ENCODE assay signal across 1 cellular context in the genomic region with DNA sequence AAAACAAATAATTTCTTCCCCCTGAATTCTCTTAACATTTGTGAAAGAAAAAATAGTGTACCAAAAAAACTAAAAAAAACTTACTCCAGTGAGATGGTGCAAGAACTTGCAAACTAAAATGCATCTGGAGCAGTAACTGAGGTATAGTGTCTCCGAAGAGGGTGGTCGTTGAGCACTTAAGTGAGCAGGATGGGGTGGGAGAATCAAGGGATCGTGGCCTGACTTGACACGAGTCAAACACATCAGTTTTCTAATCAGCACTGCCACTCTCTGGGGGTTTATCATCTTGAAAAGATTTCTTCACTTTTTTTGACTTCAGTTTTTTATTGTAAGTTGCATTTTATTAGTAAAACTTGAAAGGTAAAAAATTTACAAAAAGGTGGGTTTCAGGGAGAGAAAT.
A peak's percentile ranks its signal among the peaks of the same experiment; 100 is the strongest.
TF ChIP-seq lines count a peak whose summit lies in the region.

No MANE protein-coding gene starts in this region.

TF ChIP-seq in K562, 482 proteins besides CTCF, POLR2A, EP300 and RAD21 (continued from another document):
- TF ChIP-seq NFRKB (IDR thresholded peaks at IDR 0.05; ENCODE audit: low read depth) (no peak), SUPT5H (IDR thresholded peaks at IDR 0.05) (0 out of 2 replicates have a peak, but pooled peaks have one; percentile 5), ZNF589 (CRISPR knock-in tag; IDR thresholded peaks at IDR 0.05; ENCODE audit: low read depth) (no peak), MYBL2 (IDR thresholded peaks at IDR 0.05; ENCODE audit: low read depth) (0 out of 2 replicates have a peak, but pooled peaks have one; percentile 4), MYBL2 (CRISPR knock-in tag; IDR thresholded peaks at IDR 0.05; ENCODE audit: borderline replicate concordance) (no peak), DPF2 (IDR thresholded peaks at IDR 0.05) (0 out of 2 replicates have a peak, but pooled peaks have one; percentile 20), MEIS2 (IDR thresholded peaks at IDR 0.05; ENCODE audit: partially characterized antibody) (peak; percentile 16), CC2D1A (IDR thresholded peaks at IDR 0.05) (peak; percentile 28; the same call in 1 of the 2 replicates)
- TF ChIP-seq, protein P1, sequence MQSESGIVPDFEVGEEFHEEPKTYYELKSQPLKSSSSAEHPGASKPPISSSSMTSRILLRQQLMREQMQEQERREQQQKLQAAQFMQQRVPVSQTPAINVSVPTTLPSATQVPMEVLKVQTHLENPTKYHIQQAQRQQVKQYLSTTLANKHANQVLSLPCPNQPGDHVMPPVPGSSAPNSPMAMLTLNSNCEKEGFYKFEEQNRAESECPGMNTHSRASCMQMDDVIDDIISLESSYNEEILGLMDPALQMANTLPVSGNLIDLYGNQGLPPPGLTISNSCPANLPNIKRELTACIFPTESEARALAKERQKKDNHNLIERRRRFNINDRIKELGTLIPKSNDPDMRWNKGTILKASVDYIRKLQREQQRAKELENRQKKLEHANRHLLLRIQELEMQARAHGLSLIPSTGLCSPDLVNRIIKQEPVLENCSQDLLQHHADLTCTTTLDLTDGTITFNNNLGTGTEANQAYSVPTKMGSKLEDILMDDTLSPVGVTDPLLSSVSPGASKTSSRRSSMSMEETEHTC (IDR thresholded peaks at IDR 0.05): no peak
- TF ChIP-seq, protein P2, sequence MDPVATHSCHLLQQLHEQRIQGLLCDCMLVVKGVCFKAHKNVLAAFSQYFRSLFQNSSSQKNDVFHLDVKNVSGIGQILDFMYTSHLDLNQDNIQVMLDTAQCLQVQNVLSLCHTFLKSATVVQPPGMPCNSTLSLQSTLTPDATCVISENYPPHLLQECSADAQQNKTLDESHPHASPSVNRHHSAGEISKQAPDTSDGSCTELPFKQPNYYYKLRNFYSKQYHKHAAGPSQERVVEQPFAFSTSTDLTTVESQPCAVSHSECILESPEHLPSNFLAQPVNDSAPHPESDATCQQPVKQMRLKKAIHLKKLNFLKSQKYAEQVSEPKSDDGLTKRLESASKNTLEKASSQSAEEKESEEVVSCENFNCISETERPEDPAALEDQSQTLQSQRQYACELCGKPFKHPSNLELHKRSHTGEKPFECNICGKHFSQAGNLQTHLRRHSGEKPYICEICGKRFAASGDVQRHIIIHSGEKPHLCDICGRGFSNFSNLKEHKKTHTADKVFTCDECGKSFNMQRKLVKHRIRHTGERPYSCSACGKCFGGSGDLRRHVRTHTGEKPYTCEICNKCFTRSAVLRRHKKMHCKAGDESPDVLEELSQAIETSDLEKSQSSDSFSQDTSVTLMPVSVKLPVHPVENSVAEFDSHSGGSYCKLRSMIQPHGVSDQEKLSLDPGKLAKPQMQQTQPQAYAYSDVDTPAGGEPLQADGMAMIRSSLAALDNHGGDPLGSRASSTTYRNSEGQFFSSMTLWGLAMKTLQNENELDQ (CRISPR knock-in tag; IDR thresholded peaks at IDR 0.05; ENCODE audit: borderline replicate concordance): no peak
- TF ChIP-seq, protein P3, sequence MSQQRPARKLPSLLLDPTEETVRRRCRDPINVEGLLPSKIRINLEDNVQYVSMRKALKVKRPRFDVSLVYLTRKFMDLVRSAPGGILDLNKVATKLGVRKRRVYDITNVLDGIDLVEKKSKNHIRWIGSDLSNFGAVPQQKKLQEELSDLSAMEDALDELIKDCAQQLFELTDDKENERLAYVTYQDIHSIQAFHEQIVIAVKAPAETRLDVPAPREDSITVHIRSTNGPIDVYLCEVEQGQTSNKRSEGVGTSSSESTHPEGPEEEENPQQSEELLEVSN (IDR thresholded peaks at IDR 0.05; ENCODE audit: borderline replicate concordance in 1 of 2, extremely low read depth in 1 of 2, insufficient read depth in 1 of 2, insufficient read length in 1 of 2, low read depth in 1 of 2, low read length in 1 of 2, poor library complexity in 1 of 2, severe bottlenecking in 1 of 2): no peak
- TF ChIP-seq, protein P4, sequence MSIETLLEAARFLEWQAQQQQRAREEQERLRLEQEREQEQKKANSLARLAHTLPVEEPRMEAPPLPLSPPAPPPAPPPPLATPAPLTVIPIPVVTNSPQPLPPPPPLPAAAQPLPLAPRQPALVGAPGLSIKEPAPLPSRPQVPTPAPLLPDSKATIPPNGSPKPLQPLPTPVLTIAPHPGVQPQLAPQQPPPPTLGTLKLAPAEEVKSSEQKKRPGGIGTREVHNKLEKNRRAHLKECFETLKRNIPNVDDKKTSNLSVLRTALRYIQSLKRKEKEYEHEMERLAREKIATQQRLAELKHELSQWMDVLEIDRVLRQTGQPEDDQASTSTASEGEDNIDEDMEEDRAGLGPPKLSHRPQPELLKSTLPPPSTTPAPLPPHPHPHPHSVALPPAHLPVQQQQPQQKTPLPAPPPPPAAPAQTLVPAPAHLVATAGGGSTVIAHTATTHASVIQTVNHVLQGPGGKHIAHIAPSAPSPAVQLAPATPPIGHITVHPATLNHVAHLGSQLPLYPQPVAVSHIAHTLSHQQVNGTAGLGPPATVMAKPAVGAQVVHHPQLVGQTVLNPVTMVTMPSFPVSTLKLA (conservative IDR thresholded peaks at IDR 0.05): 0 out of 4 replicates have a peak, but pooled peaks of 1 of the 2 experiments have one; percentile 43
- TF ChIP-seq, protein P5, sequence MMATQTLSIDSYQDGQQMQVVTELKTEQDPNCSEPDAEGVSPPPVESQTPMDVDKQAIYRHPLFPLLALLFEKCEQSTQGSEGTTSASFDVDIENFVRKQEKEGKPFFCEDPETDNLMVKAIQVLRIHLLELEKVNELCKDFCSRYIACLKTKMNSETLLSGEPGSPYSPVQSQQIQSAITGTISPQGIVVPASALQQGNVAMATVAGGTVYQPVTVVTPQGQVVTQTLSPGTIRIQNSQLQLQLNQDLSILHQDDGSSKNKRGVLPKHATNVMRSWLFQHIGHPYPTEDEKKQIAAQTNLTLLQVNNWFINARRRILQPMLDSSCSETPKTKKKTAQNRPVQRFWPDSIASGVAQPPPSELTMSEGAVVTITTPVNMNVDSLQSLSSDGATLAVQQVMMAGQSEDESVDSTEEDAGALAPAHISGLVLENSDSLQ (IDR thresholded peaks at IDR 0.05): 0 out of 2 replicates have a peak, but pooled peaks have one; percentile 62
- TF ChIP-seq, protein P6, sequence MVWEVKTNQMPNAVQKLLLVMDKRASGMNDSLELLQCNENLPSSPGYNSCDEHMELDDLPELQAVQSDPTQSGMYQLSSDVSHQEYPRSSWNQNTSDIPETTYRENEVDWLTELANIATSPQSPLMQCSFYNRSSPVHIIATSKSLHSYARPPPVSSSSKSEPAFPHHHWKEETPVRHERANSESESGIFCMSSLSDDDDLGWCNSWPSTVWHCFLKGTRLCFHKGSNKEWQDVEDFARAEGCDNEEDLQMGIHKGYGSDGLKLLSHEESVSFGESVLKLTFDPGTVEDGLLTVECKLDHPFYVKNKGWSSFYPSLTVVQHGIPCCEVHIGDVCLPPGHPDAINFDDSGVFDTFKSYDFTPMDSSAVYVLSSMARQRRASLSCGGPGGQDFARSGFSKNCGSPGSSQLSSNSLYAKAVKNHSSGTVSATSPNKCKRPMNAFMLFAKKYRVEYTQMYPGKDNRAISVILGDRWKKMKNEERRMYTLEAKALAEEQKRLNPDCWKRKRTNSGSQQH (CRISPR knock-in tag; IDR thresholded peaks at IDR 0.05): 0 out of 2 replicates have a peak, but pooled peaks have one; percentile 13
- TF ChIP-seq, protein P7, sequence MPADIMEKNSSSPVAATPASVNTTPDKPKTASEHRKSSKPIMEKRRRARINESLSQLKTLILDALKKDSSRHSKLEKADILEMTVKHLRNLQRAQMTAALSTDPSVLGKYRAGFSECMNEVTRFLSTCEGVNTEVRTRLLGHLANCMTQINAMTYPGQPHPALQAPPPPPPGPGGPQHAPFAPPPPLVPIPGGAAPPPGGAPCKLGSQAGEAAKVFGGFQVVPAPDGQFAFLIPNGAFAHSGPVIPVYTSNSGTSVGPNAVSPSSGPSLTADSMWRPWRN (IDR thresholded peaks at IDR 0.05; ENCODE audit: low read depth): no peak
TF ChIP-seq in K562: peak in this region for 9.
